Comparison of ENCODE assay signal across 28 cellular contexts in the genomic region with DNA sequence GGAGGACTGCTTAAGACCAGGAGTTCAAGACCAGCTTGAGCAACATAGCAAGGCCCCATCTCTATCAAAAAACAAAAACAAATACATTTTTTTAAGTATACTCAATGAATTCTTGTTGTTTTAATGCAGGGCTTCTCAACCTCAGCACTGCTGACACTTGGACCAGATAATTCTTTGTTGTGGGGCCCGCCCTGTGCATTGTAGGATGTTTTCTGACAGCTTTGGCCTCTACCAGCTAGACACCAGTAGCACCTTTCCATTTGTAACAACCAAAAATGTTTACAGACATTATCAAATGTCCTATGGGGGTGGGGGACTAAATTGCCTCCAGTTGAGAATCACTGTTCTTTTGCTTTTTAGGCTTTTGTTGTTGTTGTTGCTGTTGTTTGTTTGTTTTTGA.
"Had no signal": no experiment of that assay in that cellular context is flagged by ENCODE, and none has a peak within 500 bp of the region (broad histone marks: within the 10 kb centered on the region; RNA-seq: fewer than 3 reads in every experiment).

No MANE protein-coding gene starts in this region.

- H3K27me3 Mint-ChIP-seq: stimulated activated naive B cell treated with anti-CD40 and anti-IgM and Interleukin-4, amounts not matched to agents 10 μg/mL and 1 μg/mL and 100 μg/mL, for 72 hours; stimulated activated naive CD8-positive, alpha-beta T cell treated with anti-CD3 and anti-CD28 coated beads, Interleukin-15, Interleukin-2, amounts not matched to agents 100 ng/mL and 50 ng/mL, for 24 hours had no signal

- H3K27ac Mint-ChIP-seq: nephron; neural progenitor cell; progenitor cell of endocrine pancreas; stimulated activated effector memory CD8-positive, alpha-beta T cell treated with anti-CD3 and anti-CD28 coated beads, Interleukin-12 subunit alpha, Interleukin-12 subunit beta, amount 100 ng/mL, for 72 hours; stimulated activated naive B cell treated with anti-CD40 and anti-IgM and Interleukin-4, amounts not matched to agents 10 μg/mL and 1 μg/mL and 100 μg/mL, for 72 hours; stimulated activated naive CD8-positive, alpha-beta T cell treated with anti-CD3 and anti-CD28 coated beads, Interleukin-15, Interleukin-2, amounts not matched to agents 100 ng/mL and 50 ng/mL, for 24 hours had no signal

- DNase-seq: occipital lobe; ovary; posterior cingulate gyrus; psoas muscle; right cardiac atrium; right lobe of liver; sigmoid colon; small intestine; stimulated activated CD4-positive, alpha-beta T cell treated with anti-CD3 and anti-CD28 coated beads, Interleukin-15, amount 100 ng/mL, for 24 hours; stimulated activated CD4-positive, alpha-beta T cell treated with anti-CD3 and anti-CD28 coated beads, Interleukin-2, amount 100 ng/mL, for 24 hours; stimulated activated CD4-positive, alpha-beta T cell treated with anti-CD3 and anti-CD28 coated beads, Interleukin-2, amount 100 ng/mL, for 48 hours; stimulated activated CD4-positive, alpha-beta T cell treated with anti-CD3 and anti-CD28 coated beads, Interleukin-4, amount 100 ng/mL, for 24 hours; stimulated activated naive B cell treated with anti-CD40 and anti-IgM and Interleukin-4, amounts not matched to agents 10 μg/mL and 1 μg/mL and 100 μg/mL, for 72 hours; stimulated activated naive CD4-positive, alpha-beta T cell treated with Interleukin-2 at 50 U/mL for 16 hours; stomach; thyroid gland; trophoblast cell; upper lobe of left lung had no signal

- H3K4me3 Mint-ChIP-seq: nephron; neural progenitor cell; stimulated activated effector memory CD8-positive, alpha-beta T cell treated with anti-CD3 and anti-CD28 coated beads, Interleukin-12 subunit alpha, Interleukin-12 subunit beta, amount 100 ng/mL, for 72 hours; stimulated activated naive B cell treated with anti-CD40 and anti-IgM and Interleukin-4, amounts not matched to agents 10 μg/mL and 1 μg/mL and 100 μg/mL, for 72 hours; stimulated activated naive CD8-positive, alpha-beta T cell treated with anti-CD3 and anti-CD28 coated beads, Interleukin-15, Interleukin-2, amounts not matched to agents 100 ng/mL and 50 ng/mL, for 24 hours had no signal

- FAIRE-seq: small intestine, urothelium cell line had no signal

- H3K79me2 ChIP-seq: parathyroid adenoma had no signal

- H3K9me3 ChIP-seq: ovary, psoas muscle, right lobe of liver, sigmoid colon, stomach, thoracic aorta, thyroid gland, tibial nerve, upper lobe of left lung, vagina had no signal

- H3K4me3 ChIP-seq: neural progenitor cell, ovary, psoas muscle, right lobe of liver, sigmoid colon, stomach, thoracic aorta, thyroid gland, tibial nerve, upper lobe of left lung, vagina had no signal

- ATAC-seq: psoas muscle; right cardiac atrium; right lobe of liver; stimulated activated effector memory CD8-positive, alpha-beta T cell treated with anti-CD3 and anti-CD28 coated beads, Interleukin-12 subunit alpha, Interleukin-12 subunit beta, amount 100 ng/mL, for 72 hours; stimulated activated naive B cell treated with anti-CD40 and anti-IgM and Interleukin-4, amounts not matched to agents 10 μg/mL and 1 μg/mL and 100 μg/mL, for 72 hours had no signal

- H2AFZ ChIP-seq: neural progenitor cell, parathyroid adenoma had no signal

- H3K9me3 Mint-ChIP-seq: nephron; stimulated activated naive CD8-positive, alpha-beta T cell treated with anti-CD3 and anti-CD28 coated beads, Interleukin-15, Interleukin-2, amounts not matched to agents 100 ng/mL and 50 ng/mL, for 24 hours had no signal

- H3K9ac ChIP-seq: neural progenitor cell, parathyroid adenoma had no signal

- H3K4me1 ChIP-seq: parathyroid adenoma, right lobe of liver had no signal

- H3K27me3 ChIP-seq: neural progenitor cell, ovary, right lobe of liver, sigmoid colon, stomach, thyroid gland, tibial nerve, upper lobe of left lung, vagina had no signal

- H3K36me3 ChIP-seq: neural progenitor cell, ovary, right lobe of liver, sigmoid colon, stomach, thoracic aorta, thyroid gland, tibial nerve, upper lobe of left lung, vagina had no signal

- H3K4me2 ChIP-seq: neural progenitor cell had no signal

- H3K36me3 Mint-ChIP-seq: neural progenitor cell; stimulated activated effector memory CD8-positive, alpha-beta T cell treated with anti-CD3 and anti-CD28 coated beads, Interleukin-12 subunit alpha, Interleukin-12 subunit beta, amount 100 ng/mL, for 72 hours had no signal

- H3K27ac ChIP-seq: neural progenitor cell, ovary, parathyroid adenoma, psoas muscle, right lobe of liver, sigmoid colon, stomach, thoracic aorta, thyroid gland, tibial nerve, upper lobe of left lung, vagina had no signal
